9 cellular contexts compared by ENCODE assay signal in genomic region chr11:128582496-128583366, GRCh38. TPM values are rescaled to one million over a fixed set of nuclear protein-coding genes. Genes with fewer than 3 reads are reported as not detected.
DNase-seq lines count a peak whose midpoint lies in the region; TF ChIP-seq lines count a peak whose summit lies in the region.
"Had no signal": no experiment of that assay in that cellular context is flagged by ENCODE, and none has a peak within 500 bp of the region (broad histone marks: within the 10 kb centered on the region; RNA-seq: fewer than 3 reads in every experiment).

No MANE protein-coding gene starts in this region.

- no peak overlapping the region for H3K27ac ChIP-seq in SJCRH30
- H3K27ac ChIP-seq in smooth muscle cell (ENCODE audit: low read depth), result peak overlapping the region; percentile 95

- peak overlapping the region; percentile 53 for H3K9ac ChIP-seq in smooth muscle cell (ENCODE audit: low read depth)

- no peak for TF ChIP-seq CTCF in smooth muscle cell (IDR thresholded peaks at IDR 0.05; ENCODE audit: borderline replicate concordance, insufficient read depth, poor library complexity, severe bottlenecking)

- no peaks in the 10 kb centered on the region for H3K36me3 ChIP-seq in SJCRH30
- H3K36me3 ChIP-seq in smooth muscle cell (ENCODE audit: low read depth), result no peaks in the 10 kb centered on the region

- H3K4me1 Mint-ChIP-seq in T-helper 1 cell treated with Interleukin-12 subunit alpha and Interleukin-12 subunit beta and Interleukin-4 antibody, amounts not matched to agents 30 μg/mL and 1 μg/mL, for 36 hours (ENCODE audit: low read depth), result peaks cover 32% of the 10 kb centered on the region

- H3K36me3 Mint-ChIP-seq in T-helper 1 cell treated with Interleukin-12 subunit alpha and Interleukin-12 subunit beta and Interleukin-4 antibody, amounts not matched to agents 30 μg/mL and 1 μg/mL, for 36 hours (ENCODE audit: low read depth), result peaks cover under 1% of the 10 kb centered on the region
- H3K36me3 Mint-ChIP-seq: naive B cell had no signal

- H3K4me1 ChIP-seq in SJCRH30 (peaks cover 19% of the 10 kb centered on the region), smooth muscle cell (ENCODE audit: low read depth) (peaks cover 31% of the 10 kb centered on the region)

- intact Hi-C loops in cardiac septum (cut with DNase I), result no loop called here

- H3K27me3 Mint-ChIP-seq in T-helper 1 cell treated with Interleukin-12 subunit alpha and Interleukin-12 subunit beta and Interleukin-4 antibody, amounts not matched to agents 30 μg/mL and 1 μg/mL, for 36 hours (ENCODE audit: low read depth), result peaks cover 18% of the 10 kb centered on the region
- H3K27me3 Mint-ChIP-seq: naive B cell had no signal

- H2AFZ ChIP-seq in smooth muscle cell (ENCODE audit: low read depth), result peak overlapping the region; percentile 76

- H3K9me3 ChIP-seq in SJCRH30 (replicated peaks) (no peaks in the 10 kb centered on the region), smooth muscle cell (replicated peaks; ENCODE audit: low read depth) (no peaks in the 10 kb centered on the region)

- no peaks in the 10 kb centered on the region for H4K20me1 ChIP-seq in smooth muscle cell (ENCODE audit: low read depth)

- 12% methylated on average over 8 of the region's 8 CpGs for WGBS in smooth muscle cell (ENCODE audit: low lambda C conversion rate)

- H3K4me3 ChIP-seq in SJCRH30, result no peak overlapping the region
- peak overlapping the region; percentile 29 for H3K4me3 ChIP-seq in smooth muscle cell

- peak overlapping the region; percentile 49 for H3K27ac Mint-ChIP-seq in T-helper 1 cell treated with Interleukin-12 subunit alpha and Interleukin-12 subunit beta and Interleukin-4 antibody, amounts not matched to agents 30 μg/mL and 1 μg/mL, for 36 hours

- DNase-seq in T-helper 1 cell (no peak), SJCRH30 (peak; percentile 68 to 76), cardiac septum (ENCODE audit: low spot score) (peak; percentile 81), smooth muscle cell (lab: John Stamatoyannopoulos, UW; ENCODE audit: unreplicated experiment) (no peak), cerebellar cortex (ENCODE audit: low spot score) (no peak), inferior parietal cortex (ENCODE audit: extremely low spot score) (no peak)
- no peak for DNase-seq in stimulated activated naive CD4-positive, alpha-beta T cell (lab: John Stamatoyannopoulos, UW)
- DNase-seq: naive B cell had no signal

- H3K4me2 ChIP-seq in smooth muscle cell, result peak overlapping the region; percentile 85

- peak overlapping the region; percentile 14 for H3K4me3 Mint-ChIP-seq in T-helper 1 cell treated with Interleukin-12 subunit alpha and Interleukin-12 subunit beta and Interleukin-4 antibody, amounts not matched to agents 30 μg/mL and 1 μg/mL, for 36 hours

- H3K9me3 Mint-ChIP-seq in T-helper 1 cell treated with Interleukin-12 subunit alpha and Interleukin-12 subunit beta and Interleukin-4 antibody, amounts not matched to agents 30 μg/mL and 1 μg/mL, for 36 hours, result no peaks in the 10 kb centered on the region
- H3K9me3 Mint-ChIP-seq: naive B cell had no signal

- H3K79me2 ChIP-seq in smooth muscle cell (ENCODE audit: low read depth), result no peaks in the 10 kb centered on the region

- H3F3A ChIP-seq in smooth muscle cell (ENCODE audit: low read depth), result peaks cover 19% of the 10 kb centered on the region

- H3K27me3 ChIP-seq in SJCRH30, result no peaks in the 10 kb centered on the region
- H3K27me3 ChIP-seq in smooth muscle cell (ENCODE audit: low read depth), result peaks cover 13% of the 10 kb centered on the region

RNA-seq across cellular contexts. Expression of gene ETS1, which starts 4.6 kb away (rescaled TPM):
- total RNA-seq in SJCRH30 (2014; rRNA removed; shearing (Covaris generic)), result 32.8 and 43.9 TPM in 2 replicates
- total RNA-seq in cardiac septum, result 54.2 TPM
- 22.8 and 25.9 TPM in 2 replicates for total RNA-seq in smooth muscle cell
- polyA plus RNA-seq in smooth muscle cell, result 4.1 and 7.4 TPM in 2 replicates

Comparison
In these comparisons a context has a peak if more than half of its experiments do, and no peak if none do; other contexts are left out.
1. DNase-seq: peak in SJCRH30 (2 of 2) and cardiac septum (single experiment); none in T-helper 1 cell (0 of 5), smooth muscle cell (single experiment), stimulated activated naive CD4-positive, alpha-beta T cell (0 of 6), cerebellar cortex (single experiment) and inferior parietal cortex (single experiment).